19 cellular contexts compared by ENCODE assay signal in the genomic region with DNA sequence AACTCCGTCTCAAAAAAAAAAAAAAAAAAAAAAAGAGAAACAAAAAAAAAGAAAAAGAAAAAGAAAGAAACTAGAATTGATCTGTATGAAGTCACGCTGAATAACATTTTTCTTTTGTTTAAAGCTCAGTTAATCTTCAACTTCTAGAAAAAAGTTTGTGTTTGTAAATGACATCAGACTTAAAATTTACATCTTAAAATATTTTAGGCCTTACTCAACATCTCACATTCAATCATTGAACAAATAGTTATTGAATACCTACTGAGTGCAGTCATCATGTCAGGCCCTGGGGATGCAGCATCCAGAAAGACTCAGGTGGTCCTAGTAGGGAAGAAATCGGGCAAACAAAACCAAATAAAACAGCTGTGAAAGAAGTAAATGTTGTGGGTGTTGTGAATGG.
DNase-seq lines count a peak whose midpoint lies in the region; ATAC-seq and TF ChIP-seq lines count a peak whose summit lies in the region.
"Had no signal": no experiment of that assay in that cellular context is flagged by ENCODE, and none has a peak within 500 bp of the region (broad histone marks: within the 10 kb centered on the region; RNA-seq: fewer than 3 reads in every experiment).

No MANE protein-coding gene starts in this region.

- H3K4me1 ChIP-seq in GM23338 (ENCODE audit: insufficient read depth): peaks cover 47% of the 10 kb centered on the region
- H3K4me1 ChIP-seq: BE2C, Caco-2 had no signal

- H3K4me3 ChIP-seq in GM23338: no peak overlapping the region

- no peaks in the 10 kb centered on the region; the same call in 1 of the 2 replicates for H3K9me2 ChIP-seq in GM23338 (ENCODE audit: insufficient read depth)

- no peaks in the 10 kb centered on the region for H3K36me3 ChIP-seq in GM23338 (ENCODE audit: insufficient read depth)
- H3K36me3 ChIP-seq: BE2C had no signal

- no peaks in the 10 kb centered on the region for H3K9me3 Mint-ChIP-seq in GM23338
- H3K9me3 Mint-ChIP-seq in WTC11: no peaks in the 10 kb centered on the region

- H3K36me3 Mint-ChIP-seq in GM23338 (ENCODE audit: low read depth) (no peaks in the 10 kb centered on the region), WTC11 (no peaks in the 10 kb centered on the region)
- H3K36me3 Mint-ChIP-seq: CD4-positive, CD25-positive, alpha-beta regulatory T cell; CD8-positive, alpha-beta memory T cell had no signal

- H3K4me1 Mint-ChIP-seq in GM23338 (peaks cover 58% of the 10 kb centered on the region), WTC11 (peaks cover 71% of the 10 kb centered on the region)
- H3K4me1 Mint-ChIP-seq: CD4-positive, CD25-positive, alpha-beta regulatory T cell; CD8-positive, alpha-beta memory T cell had no signal

- H3K4me3 Mint-ChIP-seq in GM23338 (no peak overlapping the region), WTC11 (no peak overlapping the region)
- H3K4me3 Mint-ChIP-seq: CD4-positive, CD25-positive, alpha-beta regulatory T cell; CD8-positive, alpha-beta memory T cell; HFFc6 had no signal

- CTCF ChIA-PET in WTC11 (lab: Charles Lee): interaction anchor here (0.7 to 1.4 kb wide), 5 partner anchors 12 to 142 kb away, joined by 3 to 5 read pairs (median 3); no protein-coding TSS in a partner anchor

- POLR2A ChIA-PET in WTC11 (lab: Charles Lee): no interaction called here

- no peak for TF ChIP-seq CTCF in GM23338 (conservative IDR thresholded peaks at IDR 0.05; ENCODE audit: low read depth in 2 of 2)
- TF ChIP-seq CTCF in WTC11 (IDR thresholded peaks at IDR 0.05): no peak

- DNase-seq in Caki2 (ENCODE audit: low read depth): peak; percentile 36
- DNase-seq in GM23338 (ENCODE audit: low spot score): no peak
- DNase-seq in WTC11 (ENCODE audit: low spot score): no peak
- DNase-seq in kidney tubule cell (ENCODE audit: low spot score): peak; percentile 71
- no peak for DNase-seq in GF-D8 (lab: John Stamatoyannopoulos, UW)
- DNase-seq in cerebellar nuclear complex (lab: John Stamatoyannopoulos, UW): no peak
- DNase-seq: ACHN; BE2C; C1 segment of cervical spinal cord; Caco-2; CD4-positive, CD25-positive, alpha-beta regulatory T cell; CD8-positive, alpha-beta memory T cell; DMS153; DMS79; HFFc6 had no signal

- in situ Hi-C loops in Caki2 (cut with HindIII; ENCODE audit: low pct_unique_long_range_greater_than_20kb, low sequenced_read_pairs): no loop called here

- no peaks in the 10 kb centered on the region for H3K79me2 ChIP-seq in GM23338 (replicated peaks; ENCODE audit: insufficient read depth)

- H3F3A ChIP-seq in GM23338 (replicated peaks; ENCODE audit: low read depth): no peaks in the 10 kb centered on the region

- H2AFZ ChIP-seq in GM23338: no peak overlapping the region

- H4K20me1 ChIP-seq in GM23338 (replicated peaks; ENCODE audit: insufficient read depth): no peaks in the 10 kb centered on the region

- H3K27me3 Mint-ChIP-seq in GM23338 (ENCODE audit: insufficient read depth, low read depth, poor library complexity): peaks cover 1% of the 10 kb centered on the region
- H3K27me3 Mint-ChIP-seq in WTC11 (ENCODE audit: low read depth): no peaks in the 10 kb centered on the region; the same call in 1 of the 2 replicates

- H3K27ac Mint-ChIP-seq in GM23338: peak overlapping the region; percentile 56
- H3K27ac Mint-ChIP-seq in WTC11: peak overlapping the region; percentile 10; the same call in 1 of the 2 replicates
- H3K27ac Mint-ChIP-seq: CD4-positive, CD25-positive, alpha-beta regulatory T cell; HFFc6 had no signal

- no peak overlapping the region for H3K4me2 ChIP-seq in GM23338
- H3K4me2 ChIP-seq: KMS-11 had no signal

- ATAC-seq in GM23338 (no peak), WTC11 (no peak), GM21723 (IDR thresholded peaks at IDR 0.05; ENCODE audit: unreplicated experiment) (no peak), GM18868 (IDR thresholded peaks at IDR 0.05; ENCODE audit: unreplicated experiment) (no peak)
- ATAC-seq: HCT116 had no signal

- H3K27me3 ChIP-seq in GM23338 (ENCODE audit: insufficient read depth): no peaks in the 10 kb centered on the region
- H3K27me3 ChIP-seq: BE2C had no signal

- H3K27ac ChIP-seq in GM23338 (ENCODE audit: low read depth): peak overlapping the region; percentile 28; the same call in 1 of the 2 replicates
- H3K27ac ChIP-seq: KMS-11 had no signal

TF ChIP-seq in GM23338, 12 proteins besides CTCF, POLR2A, EP300 and RAD21:
- TF ChIP-seq, protein P1, sequence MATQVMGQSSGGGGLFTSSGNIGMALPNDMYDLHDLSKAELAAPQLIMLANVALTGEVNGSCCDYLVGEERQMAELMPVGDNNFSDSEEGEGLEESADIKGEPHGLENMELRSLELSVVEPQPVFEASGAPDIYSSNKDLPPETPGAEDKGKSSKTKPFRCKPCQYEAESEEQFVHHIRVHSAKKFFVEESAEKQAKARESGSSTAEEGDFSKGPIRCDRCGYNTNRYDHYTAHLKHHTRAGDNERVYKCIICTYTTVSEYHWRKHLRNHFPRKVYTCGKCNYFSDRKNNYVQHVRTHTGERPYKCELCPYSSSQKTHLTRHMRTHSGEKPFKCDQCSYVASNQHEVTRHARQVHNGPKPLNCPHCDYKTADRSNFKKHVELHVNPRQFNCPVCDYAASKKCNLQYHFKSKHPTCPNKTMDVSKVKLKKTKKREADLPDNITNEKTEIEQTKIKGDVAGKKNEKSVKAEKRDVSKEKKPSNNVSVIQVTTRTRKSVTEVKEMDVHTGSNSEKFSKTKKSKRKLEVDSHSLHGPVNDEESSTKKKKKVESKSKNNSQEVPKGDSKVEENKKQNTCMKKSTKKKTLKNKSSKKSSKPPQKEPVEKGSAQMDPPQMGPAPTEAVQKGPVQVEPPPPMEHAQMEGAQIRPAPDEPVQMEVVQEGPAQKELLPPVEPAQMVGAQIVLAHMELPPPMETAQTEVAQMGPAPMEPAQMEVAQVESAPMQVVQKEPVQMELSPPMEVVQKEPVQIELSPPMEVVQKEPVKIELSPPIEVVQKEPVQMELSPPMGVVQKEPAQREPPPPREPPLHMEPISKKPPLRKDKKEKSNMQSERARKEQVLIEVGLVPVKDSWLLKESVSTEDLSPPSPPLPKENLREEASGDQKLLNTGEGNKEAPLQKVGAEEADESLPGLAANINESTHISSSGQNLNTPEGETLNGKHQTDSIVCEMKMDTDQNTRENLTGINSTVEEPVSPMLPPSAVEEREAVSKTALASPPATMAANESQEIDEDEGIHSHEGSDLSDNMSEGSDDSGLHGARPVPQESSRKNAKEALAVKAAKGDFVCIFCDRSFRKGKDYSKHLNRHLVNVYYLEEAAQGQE (IDR thresholded peaks at IDR 0.05; ENCODE audit: unreplicated experiment): no peak
- TF ChIP-seq STAT1 (IDR thresholded peaks at IDR 0.05; ENCODE audit: unreplicated experiment) (no peak), CREB1 (CRISPR knock-in tag; IDR thresholded peaks at IDR 0.05; ENCODE audit: low read depth) (no peak)
TF ChIP-seq in GM23338: peak in this region for 0.

TF ChIP-seq in WTC11, 78 proteins besides CTCF, POLR2A, EP300 and RAD21:
- TF ChIP-seq CREB1 (CRISPR knock-in tag; IDR thresholded peaks at IDR 0.05): no peak
- TF ChIP-seq, protein P2, sequence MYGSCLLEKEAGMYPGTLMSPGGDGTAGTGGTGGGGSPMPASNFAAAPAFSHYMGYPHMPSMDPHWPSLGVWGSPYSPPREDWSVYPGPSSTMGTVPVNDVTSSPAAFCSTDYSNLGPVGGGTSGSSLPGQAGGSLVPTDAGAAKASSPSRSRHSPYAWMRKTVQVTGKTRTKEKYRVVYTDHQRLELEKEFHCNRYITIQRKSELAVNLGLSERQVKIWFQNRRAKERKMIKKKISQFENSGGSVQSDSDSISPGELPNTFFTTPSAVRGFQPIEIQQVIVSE (CRISPR knock-in tag; IDR thresholded peaks at IDR 0.05; ENCODE audit: borderline replicate concordance): no peak
- TF ChIP-seq, protein P3, sequence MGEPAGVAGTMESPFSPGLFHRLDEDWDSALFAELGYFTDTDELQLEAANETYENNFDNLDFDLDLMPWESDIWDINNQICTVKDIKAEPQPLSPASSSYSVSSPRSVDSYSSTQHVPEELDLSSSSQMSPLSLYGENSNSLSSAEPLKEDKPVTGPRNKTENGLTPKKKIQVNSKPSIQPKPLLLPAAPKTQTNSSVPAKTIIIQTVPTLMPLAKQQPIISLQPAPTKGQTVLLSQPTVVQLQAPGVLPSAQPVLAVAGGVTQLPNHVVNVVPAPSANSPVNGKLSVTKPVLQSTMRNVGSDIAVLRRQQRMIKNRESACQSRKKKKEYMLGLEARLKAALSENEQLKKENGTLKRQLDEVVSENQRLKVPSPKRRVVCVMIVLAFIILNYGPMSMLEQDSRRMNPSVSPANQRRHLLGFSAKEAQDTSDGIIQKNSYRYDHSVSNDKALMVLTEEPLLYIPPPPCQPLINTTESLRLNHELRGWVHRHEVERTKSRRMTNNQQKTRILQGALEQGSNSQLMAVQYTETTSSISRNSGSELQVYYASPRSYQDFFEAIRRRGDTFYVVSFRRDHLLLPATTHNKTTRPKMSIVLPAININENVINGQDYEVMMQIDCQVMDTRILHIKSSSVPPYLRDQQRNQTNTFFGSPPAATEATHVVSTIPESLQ (CRISPR knock-in tag; IDR thresholded peaks at IDR 0.05): no peak
- TF ChIP-seq MXD4 (CRISPR knock-in tag; IDR thresholded peaks at IDR 0.05; ENCODE audit: borderline replicate concordance): no peak

Comparison
In these comparisons a context has a peak if more than half of its experiments do, and no peak if none do; other contexts are left out.
1. DNase-seq: peak in Caki2 (single experiment) and kidney tubule cell (single experiment); none in GM23338 (single experiment), WTC11 (single experiment), GF-D8 (single experiment) and cerebellar nuclear complex (0 of 2).